8 cellular contexts compared by ENCODE assay signal in genomic region chrY:12715376-12715775, GRCh38.
"Had no signal": no experiment of that assay in that cellular context is flagged by ENCODE, and none has a peak within 500 bp of the region (broad histone marks: within the 10 kb centered on the region; RNA-seq: fewer than 3 reads in every experiment).

No MANE protein-coding gene starts in this region.

- H3K4me3 ChIP-seq: GM12878 had no signal

- DNase-seq: GDM1, GF-D8 had no signal

- FAIRE-seq: G401.6, GM12878, GM12891, GM12892, GM18507, GM19239 had no signal

- ATAC-seq: GM12878 had no signal
